In genomic region chr1:151705146-151705545, GRCh38 we compare ENCODE assay signal across 22 cellular contexts. TPM values are rescaled to one million over a fixed set of nuclear protein-coding genes. Genes with fewer than 3 reads are reported as not detected.
"Had no signal": no experiment of that assay in that cellular context is flagged by ENCODE, and none has a peak within 500 bp of the region (broad histone marks: within the 10 kb centered on the region; RNA-seq: fewer than 3 reads in every experiment).

No MANE protein-coding gene starts in this region.

- H3K9me3 Mint-ChIP-seq: dendritic cell treated with granulocyte-macrophage colony-stimulating factor and Interleukin-4, amounts not matched to agents 40 ng/mL and 50 ng/mL, for 4 days; endodermal cell; memory B cell; mesothelial cell of epicardium; natural killer cell; neural crest cell had no signal

- H3K27ac ChIP-seq: heart left ventricle, left lung, lower lobe of right lung, ovary, suprapubic skin, thyroid gland, upper lobe of left lung, vagina had no signal

- H3K36me3 ChIP-seq: ovary had no signal

- H3K27me3 ChIP-seq: heart left ventricle, left lung, ovary, suprapubic skin, thyroid gland, upper lobe of left lung, vagina had no signal

- H3K4me1 Mint-ChIP-seq: endodermal cell, mesothelial cell of epicardium had no signal

- H3K4me3 ChIP-seq: heart left ventricle, left lung, lower lobe of right lung, ovary, smooth muscle cell, suprapubic skin, thyroid gland, upper lobe of left lung, vagina had no signal

- H3K9me3 ChIP-seq: heart left ventricle, left lung, lower lobe of right lung, ovary, suprapubic skin, thyroid gland, upper lobe of left lung, vagina had no signal

- H3K4me3 Mint-ChIP-seq: dendritic cell treated with granulocyte-macrophage colony-stimulating factor and Interleukin-4, amounts not matched to agents 40 ng/mL and 50 ng/mL, for 4 days; endodermal cell; memory B cell; mesothelial cell of epicardium; natural killer cell had no signal

- H3K4me1 ChIP-seq: heart left ventricle, left lung, lower lobe of right lung, suprapubic skin, thyroid gland, vagina had no signal

- H3K27ac Mint-ChIP-seq: dendritic cell treated with granulocyte-macrophage colony-stimulating factor and Interleukin-4, amounts not matched to agents 40 ng/mL and 50 ng/mL, for 4 days; endodermal cell; mesothelial cell of epicardium; natural killer cell had no signal

- DNase-seq: endodermal cell; foreskin melanocyte; heart left ventricle; hypothalamus; left lung; lower lobe of right lung; natural killer cell; ovary; right cardiac atrium; stimulated activated CD4-positive, alpha-beta T cell treated with anti-CD3 and anti-CD28 coated beads, Interleukin-2, amount 100 ng/mL, for 48 hours; stimulated activated naive CD8-positive, alpha-beta T cell treated with anti-CD3 and anti-CD28 coated beads, Interleukin-15, Interleukin-2, amounts not matched to agents 100 U/mL and 50 U/mL, for 24 hours; thyroid gland; upper lobe of left lung had no signal

- H3K4me2 ChIP-seq: smooth muscle cell had no signal

RNA-seq across cellular contexts. Expression of gene CELF3, which starts 11.5 kb away (rescaled TPM):
- total RNA-seq: glomerular endothelial cell, heart left ventricle, left lung, lower lobe of right lung, myocyte, natural killer cell, smooth muscle cell, suprapubic skin had no signal

RNA-seq across cellular contexts. Expression of gene RIIAD1, which starts 16.2 kb away (rescaled TPM):
- total RNA-seq: endodermal cell, glomerular endothelial cell, lower lobe of right lung, mesothelial cell of epicardium, myocyte, natural killer cell, smooth muscle cell, suprapubic skin, thyroid gland, vagina had no signal
